ENCODE assay signal across 23 cellular contexts in genomic region chrX:34197946-34198345, GRCh38.
"Had no signal": no experiment of that assay in that cellular context is flagged by ENCODE, and none has a peak within 500 bp of the region (broad histone marks: within the 10 kb centered on the region; RNA-seq: fewer than 3 reads in every experiment).

No MANE protein-coding gene starts in this region.

- H3K27ac ChIP-seq: body of pancreas, colonic mucosa, dorsolateral prefrontal cortex, left ventricle myocardium inferior, spleen, tibial nerve had no signal

- H3K27me3 ChIP-seq: body of pancreas, colonic mucosa, spleen had no signal

- H3K27ac Mint-ChIP-seq: activated B cell treated with CpG ODN at 0.5 μM for 24 hours; activated CD4-positive, alpha-beta T cell treated with anti-CD3 and anti-CD28 coated beads for 36 hours; activated CD8-positive, alpha-beta memory T cell treated with anti-CD3 and anti-CD28 coated beads, Interleukin-2, amount 10 ng/mL, durations not matched to agents 7 days and 5 days; activated CD8-positive, alpha-beta T cell treated with anti-CD3 and anti-CD28 coated beads, Interleukin-2, amount 10 ng/mL, durations not matched to agents 7 days and 5 days; activated naive CD4-positive, alpha-beta T cell treated with anti-CD3 and anti-CD28 coated beads, Interleukin-2, amount 50 U/mL, for 24 hours; activated T-helper 2 cell treated with anti-CD3 and anti-CD28 coated beads, Interferon-gamma antibody, Interleukin-2, Interleukin-4, amounts not matched to agents 10 μg/mL and 5 μg/mL and 100 μg/mL, durations not matched to agents 14 hours and 24 hours and 36 hours; natural killer cell treated with Interleukin-12 subunit alpha and Interleukin-12 subunit beta and Interleukin-15 and Interleukin-18, amount 100 ng/mL, for 72 hours; T-cell; T-helper 2 cell treated with Interferon-gamma antibody and Interleukin-4, amounts not matched to agents 5 μg/mL and 100 μg/mL, for 36 hours had no signal

- ATAC-seq: activated CD4-positive, alpha-beta T cell treated with anti-CD3 and anti-CD28 coated beads for 36 hours; activated CD8-positive, alpha-beta memory T cell treated with anti-CD3 and anti-CD28 coated beads, Interleukin-2, amount 10 ng/mL, durations not matched to agents 7 days and 5 days; activated CD8-positive, alpha-beta T cell treated with anti-CD3 and anti-CD28 coated beads, Interleukin-2, amount 10 ng/mL, durations not matched to agents 7 days and 5 days; body of pancreas; mucosa of descending colon; natural killer cell treated with Interleukin-12 subunit alpha and Interleukin-12 subunit beta and Interleukin-15 and Interleukin-18, amount 100 ng/mL, for 72 hours; right cardiac atrium; T-cell had no signal

- H3K4me3 ChIP-seq: body of pancreas, colonic mucosa, dorsolateral prefrontal cortex, left ventricle myocardium inferior, lung, mucosa of descending colon, spleen, tibial nerve had no signal

- H3K36me3 Mint-ChIP-seq: activated CD8-positive, alpha-beta memory T cell treated with anti-CD3 and anti-CD28 coated beads, Interleukin-2, amount 10 ng/mL, durations not matched to agents 7 days and 5 days; activated naive CD4-positive, alpha-beta T cell treated with anti-CD3 and anti-CD28 coated beads, Interleukin-2, amount 50 U/mL, for 24 hours; natural killer cell treated with Interleukin-12 subunit alpha and Interleukin-12 subunit beta and Interleukin-15 and Interleukin-18, amount 100 ng/mL, for 72 hours; T-cell had no signal

- H3K9me3 Mint-ChIP-seq: activated naive CD4-positive, alpha-beta T cell treated with anti-CD3 and anti-CD28 coated beads, Interleukin-2, amount 50 U/mL, for 24 hours; natural killer cell treated with Interleukin-12 subunit alpha and Interleukin-12 subunit beta and Interleukin-15 and Interleukin-18, amount 100 ng/mL, for 72 hours had no signal

- H3K9me3 ChIP-seq: body of pancreas, colonic mucosa, mucosa of descending colon, tibial nerve had no signal

- H3K4me3 Mint-ChIP-seq: activated B cell treated with CpG ODN at 0.5 μM for 24 hours; activated CD4-positive, alpha-beta T cell treated with anti-CD3 and anti-CD28 coated beads for 36 hours; activated CD8-positive, alpha-beta memory T cell treated with anti-CD3 and anti-CD28 coated beads, Interleukin-2, amount 10 ng/mL, durations not matched to agents 7 days and 5 days; activated CD8-positive, alpha-beta T cell treated with anti-CD3 and anti-CD28 coated beads, Interleukin-2, amount 10 ng/mL, durations not matched to agents 7 days and 5 days; activated naive CD4-positive, alpha-beta T cell treated with anti-CD3 and anti-CD28 coated beads, Interleukin-2, amount 50 U/mL, for 24 hours; natural killer cell treated with Interleukin-12 subunit alpha and Interleukin-12 subunit beta and Interleukin-15 and Interleukin-18, amount 100 ng/mL, for 72 hours; T-cell; T-helper 2 cell treated with Interferon-gamma antibody and Interleukin-4, amounts not matched to agents 5 μg/mL and 100 μg/mL, for 36 hours had no signal

- H3K36me3 ChIP-seq: colonic mucosa, left ventricle myocardium inferior, spleen, tibial nerve had no signal

- H3K4me1 ChIP-seq: body of pancreas, colonic mucosa, left ventricle myocardium inferior, spleen, tibial nerve had no signal

- H3K27me3 Mint-ChIP-seq: activated B cell treated with CpG ODN at 0.5 μM for 24 hours; activated CD4-positive, alpha-beta T cell treated with anti-CD3 and anti-CD28 coated beads for 36 hours; activated CD8-positive, alpha-beta memory T cell treated with anti-CD3 and anti-CD28 coated beads, Interleukin-2, amount 10 ng/mL, durations not matched to agents 7 days and 5 days; activated naive CD4-positive, alpha-beta T cell treated with anti-CD3 and anti-CD28 coated beads, Interleukin-2, amount 50 U/mL, for 24 hours; natural killer cell treated with Interleukin-12 subunit alpha and Interleukin-12 subunit beta and Interleukin-15 and Interleukin-18, amount 100 ng/mL, for 72 hours; T-cell had no signal

- DNase-seq: activated B cell treated with CpG ODN at 0.5 μM for 24 hours; activated CD4-positive, alpha-beta T cell treated with anti-CD3 and anti-CD28 coated beads for 36 hours; activated CD8-positive, alpha-beta memory T cell treated with anti-CD3 and anti-CD28 coated beads, Interleukin-2, amount 10 ng/mL, durations not matched to agents 7 days and 5 days; activated CD8-positive, alpha-beta T cell treated with anti-CD3 and anti-CD28 coated beads, Interleukin-2, amount 10 ng/mL, durations not matched to agents 7 days and 5 days; activated T-cell treated with anti-CD3 and anti-CD28 coated beads, Interleukin-2, amount 50 U/mL, for 48 hours; anterior cingulate cortex; body of pancreas; colonic mucosa; dorsolateral prefrontal cortex; effector memory CD4-positive, alpha-beta T cell; hippocampal formation; left ventricle myocardium inferior; mucosa of descending colon; right cardiac atrium; spleen; stimulated activated naive CD4-positive, alpha-beta T cell treated with Interleukin-2 at 50 U/mL for 16 hours; T-cell had no signal

- H3K4me1 Mint-ChIP-seq: activated B cell treated with CpG ODN at 0.5 μM for 24 hours; activated CD4-positive, alpha-beta T cell treated with anti-CD3 and anti-CD28 coated beads for 36 hours; activated CD8-positive, alpha-beta memory T cell treated with anti-CD3 and anti-CD28 coated beads, Interleukin-2, amount 10 ng/mL, durations not matched to agents 7 days and 5 days; activated naive CD4-positive, alpha-beta T cell treated with anti-CD3 and anti-CD28 coated beads, Interleukin-2, amount 50 U/mL, for 24 hours; T-cell had no signal
